In genomic region chr7:137934176-137934826, GRCh38 we compare ENCODE assay signal across 1 cellular context.
TF ChIP-seq lines count a peak whose summit lies in the region.

No MANE protein-coding gene starts in this region.

TF ChIP-seq in K562, 482 proteins besides CTCF, POLR2A, EP300 and RAD21 (continued from another document):
- TF ChIP-seq ELK1 (CRISPR knock-in tag; IDR thresholded peaks at IDR 0.05) (no peak), THAP7 (CRISPR knock-in tag; IDR thresholded peaks at IDR 0.05) (0 out of 2 replicates have a peak, but pooled peaks have one; percentile 67), HLTF (IDR thresholded peaks at IDR 0.05) (no peak), NCOA1 (IDR thresholded peaks at IDR 0.05; ENCODE audit: low read depth) (no peak), NFE2L1 (tag; IDR thresholded peaks at IDR 0.05; ENCODE audit: borderline replicate concordance, low read depth) (no peak), PYGO2 (tag; IDR thresholded peaks at IDR 0.05) (no peak), PRPF4 (IDR thresholded peaks at IDR 0.05; ENCODE audit: insufficient read depth, low read depth, low read length, poor library complexity, severe bottlenecking) (no peak), THRA (IDR thresholded peaks at IDR 0.05) (no peak), CREBBP (IDR thresholded peaks at IDR 0.05; ENCODE audit: low read depth, low read length) (no peak), POLR2B (IDR thresholded peaks at IDR 0.05; ENCODE audit: low read depth, partially characterized antibody) (no peak), CREM (IDR thresholded peaks at IDR 0.05; ENCODE audit: low read depth) (no peak), ZBTB26 (CRISPR knock-in tag; IDR thresholded peaks at IDR 0.05) (no peak), NFE2 (IDR thresholded peaks at IDR 0.05; ENCODE audit: low read depth) (no peak), ZNF282 (CRISPR knock-in tag; IDR thresholded peaks at IDR 0.05) (no peak), ZNF780A (CRISPR knock-in tag; IDR thresholded peaks at IDR 0.05) (no peak)
- TF ChIP-seq, protein P1, sequence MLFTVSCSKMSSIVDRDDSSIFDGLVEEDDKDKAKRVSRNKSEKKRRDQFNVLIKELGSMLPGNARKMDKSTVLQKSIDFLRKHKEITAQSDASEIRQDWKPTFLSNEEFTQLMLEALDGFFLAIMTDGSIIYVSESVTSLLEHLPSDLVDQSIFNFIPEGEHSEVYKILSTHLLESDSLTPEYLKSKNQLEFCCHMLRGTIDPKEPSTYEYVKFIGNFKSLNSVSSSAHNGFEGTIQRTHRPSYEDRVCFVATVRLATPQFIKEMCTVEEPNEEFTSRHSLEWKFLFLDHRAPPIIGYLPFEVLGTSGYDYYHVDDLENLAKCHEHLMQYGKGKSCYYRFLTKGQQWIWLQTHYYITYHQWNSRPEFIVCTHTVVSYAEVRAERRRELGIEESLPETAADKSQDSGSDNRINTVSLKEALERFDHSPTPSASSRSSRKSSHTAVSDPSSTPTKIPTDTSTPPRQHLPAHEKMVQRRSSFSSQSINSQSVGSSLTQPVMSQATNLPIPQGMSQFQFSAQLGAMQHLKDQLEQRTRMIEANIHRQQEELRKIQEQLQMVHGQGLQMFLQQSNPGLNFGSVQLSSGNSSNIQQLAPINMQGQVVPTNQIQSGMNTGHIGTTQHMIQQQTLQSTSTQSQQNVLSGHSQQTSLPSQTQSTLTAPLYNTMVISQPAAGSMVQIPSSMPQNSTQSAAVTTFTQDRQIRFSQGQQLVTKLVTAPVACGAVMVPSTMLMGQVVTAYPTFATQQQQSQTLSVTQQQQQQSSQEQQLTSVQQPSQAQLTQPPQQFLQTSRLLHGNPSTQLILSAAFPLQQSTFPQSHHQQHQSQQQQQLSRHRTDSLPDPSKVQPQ (CRISPR knock-in tag; IDR thresholded peaks at IDR 0.05; ENCODE audit: borderline replicate concordance) = no peak
TF ChIP-seq in K562: peak in this region for 30.
